In genomic region chr13:60427285-60427684, GRCh38 we compare ENCODE assay signal across 17 cellular contexts. TPM values are rescaled to one million over a fixed set of nuclear protein-coding genes. Genes with fewer than 3 reads are reported as not detected.
A peak's percentile ranks its signal among the peaks of the same experiment; 100 is the strongest.
DNase-seq lines count a peak whose midpoint lies in the region; ATAC-seq, FAIRE-seq and TF ChIP-seq lines count a peak whose summit lies in the region.
"Had no signal": no experiment of that assay in that cellular context is flagged by ENCODE, and none has a peak within 500 bp of the region (broad histone marks: within the 10 kb centered on the region; RNA-seq: fewer than 3 reads in every experiment).

No MANE protein-coding gene starts in this region.

- no peaks in the 10 kb centered on the region for H3K36me3 Mint-ChIP-seq in activated CD8-positive, alpha-beta T cell treated with anti-CD3 and anti-CD28 coated beads for 36 hours (ENCODE audit: low read depth)
- H3K36me3 Mint-ChIP-seq: activated naive CD8-positive, alpha-beta T cell; naive B cell had no signal

- POLR2A ChIA-PET in activated CD8-positive, alpha-beta T cell treated with anti-CD3 and anti-CD28 coated beads for 36 hours (lab: Charles Lee): interaction anchor here (1.2 kb wide), 1 partner anchor 30 kb away, joined by 5 read pairs; the partner anchor contains the start of gene TDRD3

- H2AFZ ChIP-seq in smooth muscle cell (ENCODE audit: low read depth): no peak overlapping the region

- CTCF ChIA-PET in activated CD8-positive, alpha-beta T cell treated with anti-CD3 and anti-CD28 coated beads for 36 hours (lab: Charles Lee): interaction anchor here (0.9 to 1.8 kb wide), 4 partner anchors 16 to 38 kb away, joined by 3 to 8 read pairs (median 3); partner anchors contain the start of gene TDRD3

- H3K4me1 ChIP-seq in esophagus squamous epithelium (no peaks in the 10 kb centered on the region), smooth muscle cell (ENCODE audit: low read depth) (no peaks in the 10 kb centered on the region)

- H3K36me3 ChIP-seq in esophagus squamous epithelium (no peaks in the 10 kb centered on the region), smooth muscle cell (ENCODE audit: low read depth) (no peaks in the 10 kb centered on the region)

- in situ Hi-C loops in G401 (cut with HindIII; ENCODE audit: low sequenced_read_pairs): no loop called here

- no peaks in the 10 kb centered on the region for H3F3A ChIP-seq in smooth muscle cell (ENCODE audit: low read depth)

- WGBS in esophagus squamous epithelium, 2 donors: 79 to 87% methylated on average over 5 of the region's 5 CpGs
- WGBS in smooth muscle cell (ENCODE audit: low lambda C conversion rate): 94% methylated on average over 5 of the region's 5 CpGs

- ATAC-seq in GM19351 (IDR thresholded peaks at IDR 0.05; ENCODE audit: unreplicated experiment) (peak; percentile 50), HG02884 (IDR thresholded peaks at IDR 0.05; ENCODE audit: unreplicated experiment) (peak; percentile 49)
- peak; percentile 46 for ATAC-seq in activated CD8-positive, alpha-beta T cell treated with anti-CD3 and anti-CD28 coated beads for 36 hours

- intact Hi-C loops in activated CD8-positive, alpha-beta T cell treated with anti-CD3 and anti-CD28 coated beads for 36 hours (cut with micrococcal nuclease): no loop called here
- intact Hi-C loops in esophagus squamous epithelium (cut with DNase I): no loop called here

- peak; percentile 58 for FAIRE-seq in GM12892 (lab: Jason Lieb, UNC)
- FAIRE-seq: colon, kidney had no signal

- TF ChIP-seq POLR2A in GM12892 (IDR thresholded peaks at IDR 0.05; ENCODE audit: low read depth, low read length): 0 out of 2 replicates have a peak, but pooled peaks have one; percentile 23
- TF ChIP-seq POLR2A in esophagus squamous epithelium (IDR thresholded peaks at IDR 0.05): no peak

- H3K4me3 Mint-ChIP-seq in activated CD8-positive, alpha-beta T cell treated with anti-CD3 and anti-CD28 coated beads for 36 hours: peak overlapping the region; percentile 31
- H3K4me3 Mint-ChIP-seq: activated CD4-positive, alpha-beta T cell treated with anti-CD3 and anti-CD28 coated beads, Interleukin-2, amount 10 ng/mL, durations not matched to agents 7 days and 5 days; activated naive CD8-positive, alpha-beta T cell; naive B cell had no signal

- no peaks in the 10 kb centered on the region for H3K27me3 ChIP-seq in esophagus squamous epithelium
- H3K27me3 ChIP-seq in smooth muscle cell (ENCODE audit: low read depth): no peaks in the 10 kb centered on the region

- H3K27ac ChIP-seq in esophagus squamous epithelium: no peak overlapping the region
- H3K27ac ChIP-seq in smooth muscle cell (ENCODE audit: low read depth): no peak overlapping the region

- no peak for DNase-seq in GM12892 (ENCODE audit: insufficient read length)
- DNase-seq in activated CD8-positive, alpha-beta T cell treated with anti-CD3 and anti-CD28 coated beads for 36 hours: no peak
- DNase-seq in NCI-H526 (lab: John Stamatoyannopoulos, UW): no peak
- DNase-seq in esophagus squamous epithelium (lab: John Stamatoyannopoulos, UW): no peak
- no peak for DNase-seq in G401 (ENCODE audit: low spot score)
- DNase-seq in smooth muscle cell (lab: John Stamatoyannopoulos, UW; ENCODE audit: unreplicated experiment): no peak
- DNase-seq: activated CD4-positive, alpha-beta T cell treated with anti-CD3 and anti-CD28 coated beads, Interleukin-2, amount 10 ng/mL, durations not matched to agents 7 days and 5 days; C1 segment of cervical spinal cord; H7; kidney; naive B cell; NCI-H1105 treated with DMSO at 0.1 percent for 48 hours had no signal

- H3K9ac ChIP-seq in smooth muscle cell (ENCODE audit: low read depth): no peak overlapping the region

- peaks cover 7% of the 10 kb centered on the region for H4K20me1 ChIP-seq in smooth muscle cell (ENCODE audit: low read depth)

- no peaks in the 10 kb centered on the region for H3K27me3 Mint-ChIP-seq in activated CD8-positive, alpha-beta T cell treated with anti-CD3 and anti-CD28 coated beads for 36 hours
- H3K27me3 Mint-ChIP-seq: activated CD4-positive, alpha-beta T cell treated with anti-CD3 and anti-CD28 coated beads, Interleukin-2, amount 10 ng/mL, durations not matched to agents 7 days and 5 days; activated naive CD8-positive, alpha-beta T cell; naive B cell had no signal

- no peaks in the 10 kb centered on the region for H3K79me2 ChIP-seq in smooth muscle cell (ENCODE audit: low read depth)

- H3K9me3 ChIP-seq in esophagus squamous epithelium (no peaks in the 10 kb centered on the region), smooth muscle cell (replicated peaks; ENCODE audit: low read depth) (no peaks in the 10 kb centered on the region)

- peaks cover 20% of the 10 kb centered on the region for H3K4me1 Mint-ChIP-seq in activated CD8-positive, alpha-beta T cell treated with anti-CD3 and anti-CD28 coated beads for 36 hours (ENCODE audit: low read depth)

- no peak for TF ChIP-seq CTCF in activated CD8-positive, alpha-beta T cell treated with anti-CD3 and anti-CD28 coated beads for 36 hours (IDR thresholded peaks at IDR 0.05)
- no peak for TF ChIP-seq CTCF in esophagus squamous epithelium (IDR thresholded peaks at IDR 0.05)
- TF ChIP-seq CTCF in smooth muscle cell (IDR thresholded peaks at IDR 0.05; ENCODE audit: borderline replicate concordance, insufficient read depth, poor library complexity, severe bottlenecking): no peak

- no peak overlapping the region for H3K4me2 ChIP-seq in smooth muscle cell

- no peak overlapping the region for H3K4me3 ChIP-seq in esophagus squamous epithelium
- H3K4me3 ChIP-seq in smooth muscle cell: no peak overlapping the region
- H3K4me3 ChIP-seq: SK-N-MC had no signal

- H3K9me3 Mint-ChIP-seq in activated CD8-positive, alpha-beta T cell treated with anti-CD3 and anti-CD28 coated beads for 36 hours: no peaks in the 10 kb centered on the region
- H3K9me3 Mint-ChIP-seq: activated CD4-positive, alpha-beta T cell treated with anti-CD3 and anti-CD28 coated beads, Interleukin-2, amount 10 ng/mL, durations not matched to agents 7 days and 5 days; naive B cell had no signal

- peak overlapping the region; percentile 71 for H3K27ac Mint-ChIP-seq in activated CD8-positive, alpha-beta T cell treated with anti-CD3 and anti-CD28 coated beads for 36 hours
- H3K27ac Mint-ChIP-seq: activated CD4-positive, alpha-beta T cell treated with anti-CD3 and anti-CD28 coated beads, Interleukin-2, amount 10 ng/mL, durations not matched to agents 7 days and 5 days had no signal

RNA-seq across cellular contexts. Expression of gene TDRD3, which starts 30.3 kb away (rescaled TPM):
- polyA plus RNA-seq in GM12892 (2012; ENCODE audit: missing spikeins): 16.7 TPM
- total RNA-seq in activated CD8-positive, alpha-beta T cell treated with anti-CD3 and anti-CD28 coated beads for 36 hours: 10 to 100 TPM; 17.1 to 19.0 TPM
- total RNA-seq in esophagus squamous epithelium: 10 to 100 TPM; 14.5 to 33.8 (median 16.1) TPM
- 3.5 and 8.5 TPM in 2 replicates for total RNA-seq in G401 (2014; rRNA removed; shearing (Covaris generic))
- total RNA-seq in smooth muscle cell: 20.4 and 26.8 TPM in 2 replicates
- 7.3 and 8.3 TPM in 2 replicates for polyA plus RNA-seq in smooth muscle cell
